17 cellular contexts compared by ENCODE assay signal in the genomic region with DNA sequence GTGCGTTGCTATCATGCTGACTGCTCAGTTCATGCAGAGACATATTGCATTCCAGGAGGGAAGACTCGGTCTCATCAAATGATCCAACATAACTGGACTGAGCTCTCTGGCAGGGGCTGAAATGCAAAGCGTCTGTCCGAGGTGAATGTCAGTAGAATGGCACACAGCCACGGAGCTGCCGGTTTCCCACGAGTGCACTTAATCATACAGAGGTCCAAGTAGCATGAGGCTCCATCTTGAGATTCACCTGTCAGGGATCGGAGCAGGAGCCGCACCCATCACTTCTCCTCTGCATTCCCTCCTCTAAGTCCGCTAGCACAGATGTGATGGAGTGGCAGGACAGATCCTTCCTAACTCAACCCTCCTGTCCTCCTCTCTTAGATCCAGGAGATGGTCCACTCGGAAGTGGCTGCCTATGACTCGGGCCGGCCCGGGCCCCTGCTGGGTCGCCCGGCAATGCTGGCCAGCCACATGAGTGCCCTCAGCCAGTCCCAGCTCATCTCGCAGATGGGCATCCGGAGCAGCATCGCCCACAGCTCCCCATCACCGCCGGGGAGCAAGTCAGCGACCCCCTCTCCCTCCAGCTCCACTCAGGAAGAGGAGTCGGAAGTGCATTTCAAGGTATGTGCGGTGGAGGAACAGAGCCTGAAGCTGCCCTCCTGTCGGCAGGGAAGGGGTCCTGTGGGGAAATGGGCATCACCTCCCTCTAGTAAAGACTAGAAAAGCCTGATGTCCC.
"Had no signal": no experiment of that assay in that cellular context is flagged by ENCODE, and none has a peak within 500 bp of the region (broad histone marks: within the 10 kb centered on the region; RNA-seq: fewer than 3 reads in every experiment).

No MANE protein-coding gene starts in this region.

- H3K4me1 Mint-ChIP-seq: nephron; stimulated activated effector memory CD8-positive, alpha-beta T cell treated with anti-CD3 and anti-CD28 coated beads, Interleukin-12 subunit alpha, Interleukin-12 subunit beta, amount 100 ng/mL, for 72 hours had no signal

- H3K27me3 Mint-ChIP-seq: activated naive CD8-positive, alpha-beta T cell treated with anti-CD3 and anti-CD28 coated beads, Interleukin-2, amount 50 U/mL, for 24 hours had no signal

- H3K27ac ChIP-seq: epithelial cell of prostate, gastrocnemius medialis, heart left ventricle, left lung, psoas muscle, tibial artery, VCaP had no signal

- H3K9me3 Mint-ChIP-seq: activated naive CD8-positive, alpha-beta T cell treated with anti-CD3 and anti-CD28 coated beads, Interleukin-2, amount 50 U/mL, for 24 hours; dendritic cell treated with granulocyte-macrophage colony-stimulating factor and Interleukin-4, amounts not matched to agents 40 ng/mL and 50 ng/mL, for 4 days; nephron; stimulated activated effector memory CD8-positive, alpha-beta T cell treated with anti-CD3 and anti-CD28 coated beads, Interleukin-12 subunit alpha, Interleukin-12 subunit beta, amount 100 ng/mL, for 72 hours had no signal

- H3K27ac Mint-ChIP-seq: activated naive CD8-positive, alpha-beta T cell treated with anti-CD3 and anti-CD28 coated beads, Interleukin-2, amount 50 U/mL, for 24 hours; dendritic cell treated with granulocyte-macrophage colony-stimulating factor and Interleukin-4, amounts not matched to agents 40 ng/mL and 50 ng/mL, for 4 days; nephron; stimulated activated effector memory CD8-positive, alpha-beta T cell treated with anti-CD3 and anti-CD28 coated beads, Interleukin-12 subunit alpha, Interleukin-12 subunit beta, amount 100 ng/mL, for 72 hours had no signal

- ATAC-seq: activated naive CD8-positive, alpha-beta T cell treated with anti-CD3 and anti-CD28 coated beads, Interleukin-2, amount 50 U/mL, for 24 hours; gastrocnemius medialis; heart left ventricle; left lung; psoas muscle; SK-N-SH treated with all-trans-retinoic acid at 6 μM for 48 hours; stimulated activated effector memory CD8-positive, alpha-beta T cell treated with anti-CD3 and anti-CD28 coated beads, Interleukin-12 subunit alpha, Interleukin-12 subunit beta, amount 100 ng/mL, for 72 hours had no signal

- H3K36me3 ChIP-seq: gastrocnemius medialis, heart left ventricle, tibial artery had no signal

- H3K27me3 ChIP-seq: gastrocnemius medialis, heart left ventricle, left lung, tibial artery had no signal

- H3K9me3 ChIP-seq: gastrocnemius medialis, heart left ventricle, left lung, psoas muscle, tibial artery had no signal

- H3K4me3 Mint-ChIP-seq: activated naive CD8-positive, alpha-beta T cell treated with anti-CD3 and anti-CD28 coated beads, Interleukin-2, amount 50 U/mL, for 24 hours; dendritic cell treated with granulocyte-macrophage colony-stimulating factor and Interleukin-4, amounts not matched to agents 40 ng/mL and 50 ng/mL, for 4 days; nephron; stimulated activated effector memory CD8-positive, alpha-beta T cell treated with anti-CD3 and anti-CD28 coated beads, Interleukin-12 subunit alpha, Interleukin-12 subunit beta, amount 100 ng/mL, for 72 hours had no signal

- DNase-seq: activated CD4-positive, alpha-beta T cell treated with anti-CD3 and anti-CD28 coated beads, Interleukin-2, amount 50 U/mL, for 48 hours; activated gamma-delta T cell treated with Interleukin-2 at 50 U/mL for 16 hours; activated naive CD8-positive, alpha-beta T cell treated with anti-CD3 and anti-CD28 coated beads, Interleukin-2, amount 50 U/mL, for 24 hours; activated T-cell treated with anti-CD3 and anti-CD28 coated beads, Interleukin-2, amount 50 U/mL, for 48 hours; cerebellar nuclear complex; gastrocnemius medialis; left lung; occipital lobe had no signal

- H3K4me1 ChIP-seq: gastrocnemius medialis, heart left ventricle, left lung, psoas muscle, tibial artery had no signal

- H3K4me3 ChIP-seq: gastrocnemius medialis, heart left ventricle, left lung, psoas muscle, tibial artery had no signal

- H3K36me3 Mint-ChIP-seq: stimulated activated effector memory CD8-positive, alpha-beta T cell treated with anti-CD3 and anti-CD28 coated beads, Interleukin-12 subunit alpha, Interleukin-12 subunit beta, amount 100 ng/mL, for 72 hours had no signal
